1 cellular context compared by ENCODE assay signal in the genomic region with DNA sequence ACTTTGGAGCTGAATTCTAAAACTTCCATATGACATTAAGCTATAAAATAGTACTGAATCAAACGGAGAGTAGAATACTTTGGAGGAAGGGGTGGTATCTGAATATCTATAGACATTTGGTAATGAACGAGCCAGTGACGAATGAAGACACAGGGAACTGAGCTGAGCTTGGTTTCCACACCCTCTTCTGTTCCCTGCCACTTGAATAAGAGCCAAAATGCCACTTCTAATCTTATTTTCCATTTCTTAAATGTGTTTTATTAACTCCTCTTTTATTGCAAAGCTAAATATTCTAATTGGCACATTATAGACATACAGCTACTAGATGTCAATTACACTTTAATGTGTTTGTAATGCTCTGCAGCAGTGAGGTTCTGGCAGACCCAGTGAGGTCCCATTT.
TF ChIP-seq lines count a peak whose summit lies in the region.

No MANE protein-coding gene starts in this region.

TF ChIP-seq in HepG2, 621 proteins besides CTCF, POLR2A, EP300 and RAD21 (continued from another document):
- TF ChIP-seq, protein P1, sequence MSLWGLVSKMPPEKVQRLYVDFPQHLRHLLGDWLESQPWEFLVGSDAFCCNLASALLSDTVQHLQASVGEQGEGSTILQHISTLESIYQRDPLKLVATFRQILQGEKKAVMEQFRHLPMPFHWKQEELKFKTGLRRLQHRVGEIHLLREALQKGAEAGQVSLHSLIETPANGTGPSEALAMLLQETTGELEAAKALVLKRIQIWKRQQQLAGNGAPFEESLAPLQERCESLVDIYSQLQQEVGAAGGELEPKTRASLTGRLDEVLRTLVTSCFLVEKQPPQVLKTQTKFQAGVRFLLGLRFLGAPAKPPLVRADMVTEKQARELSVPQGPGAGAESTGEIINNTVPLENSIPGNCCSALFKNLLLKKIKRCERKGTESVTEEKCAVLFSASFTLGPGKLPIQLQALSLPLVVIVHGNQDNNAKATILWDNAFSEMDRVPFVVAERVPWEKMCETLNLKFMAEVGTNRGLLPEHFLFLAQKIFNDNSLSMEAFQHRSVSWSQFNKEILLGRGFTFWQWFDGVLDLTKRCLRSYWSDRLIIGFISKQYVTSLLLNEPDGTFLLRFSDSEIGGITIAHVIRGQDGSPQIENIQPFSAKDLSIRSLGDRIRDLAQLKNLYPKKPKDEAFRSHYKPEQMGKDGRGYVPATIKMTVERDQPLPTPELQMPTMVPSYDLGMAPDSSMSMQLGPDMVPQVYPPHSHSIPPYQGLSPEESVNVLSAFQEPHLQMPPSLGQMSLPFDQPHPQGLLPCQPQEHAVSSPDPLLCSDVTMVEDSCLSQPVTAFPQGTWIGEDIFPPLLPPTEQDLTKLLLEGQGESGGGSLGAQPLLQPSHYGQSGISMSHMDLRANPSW (CRISPR knock-in tag; IDR thresholded peaks at IDR 0.05; ENCODE audit: borderline replicate concordance) = no peak
